ENCODE assay signal across 8 cellular contexts in the genomic region with DNA sequence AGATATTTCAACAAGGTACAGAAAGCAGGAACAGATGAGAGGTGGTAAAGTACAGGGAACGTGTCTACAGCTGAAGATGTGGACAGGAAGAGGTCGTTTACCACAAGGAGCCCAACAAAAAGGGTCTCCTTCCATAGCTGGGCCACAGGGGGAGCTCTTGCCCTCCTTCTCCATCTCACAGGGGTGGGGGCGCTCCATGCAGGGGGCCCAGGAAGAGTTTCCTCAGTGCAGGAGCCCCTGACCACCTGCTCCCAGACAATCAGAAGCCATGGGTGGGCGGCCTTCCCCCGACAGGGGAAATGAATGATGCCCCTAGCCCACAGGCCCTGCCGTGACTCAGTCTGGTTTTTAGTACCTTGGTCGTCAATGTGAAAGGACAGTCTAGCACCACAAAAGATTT.
DNase-seq lines count a peak whose midpoint lies in the region; TF ChIP-seq lines count a peak whose summit lies in the region.

No MANE protein-coding gene starts in this region.

- DNase-seq in GF-D8 (lab: John Stamatoyannopoulos, UW) (peak; percentile 6), GM23248 (peak; percentile 9), SKM-1 (lab: John Stamatoyannopoulos, UW; ENCODE audit: unreplicated experiment) (peak; percentile 14), kidney epithelial cell (ENCODE audit: low read depth) (no peak), NCI-H2196 (lab: John Stamatoyannopoulos, UW; ENCODE audit: unreplicated experiment) (no peak), anterior cingulate cortex (lab: John Stamatoyannopoulos, UW) (no peak), EL (no peak), mammary epithelial cell (no peak)

- peak; percentile 45 for TF ChIP-seq CTCF in kidney epithelial cell (IDR thresholded peaks at IDR 0.05; ENCODE audit: insufficient read depth, low read length, poor library complexity, severe bottlenecking)
- TF ChIP-seq CTCF in mammary epithelial cell (conservative IDR thresholded peaks at IDR 0.05 in 1 of 2, IDR thresholded peaks at IDR 0.05 in 1 of 2; ENCODE audit: extremely low read depth in 1 of 2, insufficient read depth in 1 of 2, low read depth in 1 of 2, low read length in 2 of 2): peak in 1 of 2 donors; percentile 33

- H4K20me1 ChIP-seq in GM23248 (ENCODE audit: insufficient read depth) (no peaks in the 10 kb centered on the region), mammary epithelial cell (ENCODE audit: insufficient read depth, low read length) (peaks cover 2% of the 10 kb centered on the region)

- H3K27ac ChIP-seq in GM23248 (no peak overlapping the region), mammary epithelial cell (ENCODE audit: insufficient read depth, low read depth, low read length) (no peak overlapping the region)

- dilution Hi-C loops in mammary epithelial cell (cut with HindIII; ENCODE audit: low sequenced_read_pairs): no loop called here

- intact Hi-C loops in mammary epithelial cell (cut with micrococcal nuclease): no loop called here

- WGBS in GM23248 (ENCODE audit: low coverage in 1 of 2, low lambda C conversion rate in 2 of 2, missing lambda C conversion rate in 2 of 2), 2 experiments: 77 to 79% methylated on average over 7 of the region's 7 CpGs
- WGBS in mammary epithelial cell (ENCODE audit: low coverage, missing lambda C conversion rate): 84% methylated on average over 6 of the region's 7 CpGs

- H2AFZ ChIP-seq in GM23248 (no peak overlapping the region), mammary epithelial cell (ENCODE audit: low read depth, low read length) (no peak overlapping the region)

- H3K4me1 ChIP-seq in GM23248 (ENCODE audit: insufficient read depth) (no peaks in the 10 kb centered on the region), mammary epithelial cell (ENCODE audit: insufficient read depth, low read length) (no peaks in the 10 kb centered on the region)

- H3K9me2 ChIP-seq in GM23248 (ENCODE audit: insufficient read depth): no peaks in the 10 kb centered on the region

- H3K4me3 ChIP-seq in GM23248: no peak overlapping the region
- no peak overlapping the region for H3K4me3 ChIP-seq in kidney epithelial cell (ENCODE audit: low read depth, low read length)
- H3K4me3 ChIP-seq in mammary epithelial cell (replicated peaks in 1 of 3; ENCODE audit: insufficient read depth in 1 of 3, low read depth in 2 of 3, low read length in 3 of 3): no peak overlapping the region

- in situ Hi-C loops in GM23248 (cut with MboI): no loop called here
- in situ Hi-C loops in mammary epithelial cell (cut with MboI; ENCODE audit: low sequenced_read_pairs in 2 of 2): no loop called here

- CTCF ChIA-PET in mammary epithelial cell (lab: Charles Lee; ENCODE audit: low non-redundant PET): no interaction called here

- H3K27me3 ChIP-seq in GM23248 (replicated peaks; ENCODE audit: insufficient read depth) (peaks cover 38% of the 10 kb centered on the region), kidney epithelial cell (ENCODE audit: control insufficient read depth, insufficient read depth, low read length) (no peaks in the 10 kb centered on the region), mammary epithelial cell (ENCODE audit: insufficient read depth, low read length) (peaks cover 4% of the 10 kb centered on the region)

- H3K79me2 ChIP-seq in GM23248 (ENCODE audit: insufficient read depth): no peaks in the 10 kb centered on the region
- no peaks in the 10 kb centered on the region for H3K79me2 ChIP-seq in mammary epithelial cell (ENCODE audit: insufficient read depth, low read length)

- no peaks in the 10 kb centered on the region for H3F3A ChIP-seq in GM23248 (ENCODE audit: insufficient read depth)

- no peak overlapping the region for H3K4me2 ChIP-seq in GM23248 (ENCODE audit: unreplicated experiment)
- H3K4me2 ChIP-seq in mammary epithelial cell (ENCODE audit: insufficient read depth, low read depth, low read length): no peak overlapping the region

- H3K9me3 ChIP-seq in GM23248 (ENCODE audit: low read depth): no peaks in the 10 kb centered on the region
- no peaks in the 10 kb centered on the region for H3K9me3 ChIP-seq in mammary epithelial cell (replicated peaks; ENCODE audit: insufficient read depth, low read length)

- H3K36me3 ChIP-seq in GM23248 (ENCODE audit: low read depth): no peaks in the 10 kb centered on the region
- no peaks in the 10 kb centered on the region for H3K36me3 ChIP-seq in kidney epithelial cell (ENCODE audit: control insufficient read depth, insufficient read depth, low read length)
- no peaks in the 10 kb centered on the region for H3K36me3 ChIP-seq in mammary epithelial cell (ENCODE audit: insufficient read depth, low read length)

- no TSS peak for BruUV-seq in mammary epithelial cell (replicated peaks; lab: Mats Ljungman, UMichigan)

- H3K9ac ChIP-seq in GM23248 (no peak overlapping the region), mammary epithelial cell (ENCODE audit: insufficient read depth, low read length) (no peak overlapping the region)

Comparison
In these comparisons a context has a peak if more than half of its experiments do, and no peak if none do; other contexts are left out.
1. DNase-seq: peak in GF-D8 (single experiment), GM23248 (single experiment) and SKM-1 (single experiment); none in kidney epithelial cell (single experiment), NCI-H2196 (single experiment), anterior cingulate cortex (0 of 58), EL (single experiment) and mammary epithelial cell (single experiment).